In genomic region chr10:33052915-33053810, GRCh38 we compare ENCODE assay signal across 17 cellular contexts.
"Had no signal": no experiment of that assay in that cellular context is flagged by ENCODE, and none has a peak within 500 bp of the region (broad histone marks: within the 10 kb centered on the region; RNA-seq: fewer than 3 reads in every experiment).

No MANE protein-coding gene starts in this region.

- H3K27me3 ChIP-seq: cardiac muscle cell, gastrocnemius medialis, thyroid gland had no signal

- H3K4me1 Mint-ChIP-seq: activated CD4-positive, alpha-beta T cell treated with anti-CD3 and anti-CD28 coated beads, Interleukin-2, amount 10 ng/mL, durations not matched to agents 24 days and 14 days; stimulated activated naive B cell treated with anti-CD40 and anti-IgM and Interleukin-4, amounts not matched to agents 10 μg/mL and 1 μg/mL and 100 μg/mL, for 72 hours had no signal

- H3K27me3 Mint-ChIP-seq: memory B cell had no signal

- H3K9me3 ChIP-seq: gastrocnemius medialis, mucosa of descending colon, thyroid gland had no signal

- H3K4me3 ChIP-seq: cardiac muscle cell, gastrocnemius medialis, mucosa of descending colon, thyroid gland had no signal

- H3K4me3 Mint-ChIP-seq: activated CD4-positive, alpha-beta T cell treated with anti-CD3 and anti-CD28 coated beads, Interleukin-2, amount 10 ng/mL, durations not matched to agents 24 days and 14 days; activated naive CD8-positive, alpha-beta T cell; memory B cell; naive B cell; neural crest cell; stimulated activated naive B cell treated with anti-CD40 and anti-IgM and Interleukin-4, amounts not matched to agents 10 μg/mL and 1 μg/mL and 100 μg/mL, for 72 hours had no signal

- H3K9me3 Mint-ChIP-seq: memory B cell; naive B cell; stimulated activated naive B cell treated with anti-CD40 and anti-IgM and Interleukin-4, amounts not matched to agents 10 μg/mL and 1 μg/mL and 100 μg/mL, for 72 hours had no signal

- DNase-seq: activated CD4-positive, alpha-beta T cell treated with anti-CD3 and anti-CD28 coated beads, Interleukin-2, amount 10 ng/mL, durations not matched to agents 24 days and 14 days; activated CD8-positive, alpha-beta memory T cell treated with anti-CD3 and anti-CD28 coated beads for 24 hours; activated CD8-positive, alpha-beta memory T cell treated with anti-CD3 and anti-CD28 coated beads, Interleukin-2, amount 50 U/mL, for 48 hours; amygdala; gastrocnemius medialis; head of caudate nucleus; kidney glomerular epithelial cell; mucosa of descending colon; naive B cell; stimulated activated naive B cell treated with anti-CD40 and anti-IgM and Interleukin-4, amounts not matched to agents 10 μg/mL and 1 μg/mL and 100 μg/mL, for 72 hours; T1000; thyroid gland had no signal

- H3K27ac Mint-ChIP-seq: activated CD4-positive, alpha-beta T cell treated with anti-CD3 and anti-CD28 coated beads, Interleukin-2, amount 10 ng/mL, durations not matched to agents 24 days and 14 days; activated naive CD8-positive, alpha-beta T cell; memory B cell; naive B cell; progenitor cell of endocrine pancreas; stimulated activated naive B cell treated with anti-CD40 and anti-IgM and Interleukin-4, amounts not matched to agents 10 μg/mL and 1 μg/mL and 100 μg/mL, for 72 hours had no signal

- ATAC-seq: gastrocnemius medialis; mucosa of descending colon; stimulated activated naive B cell treated with anti-CD40 and anti-IgM and Interleukin-4, amounts not matched to agents 10 μg/mL and 1 μg/mL and 100 μg/mL, for 72 hours had no signal

- H3K27ac ChIP-seq: cardiac muscle cell, gastrocnemius medialis, thyroid gland had no signal

- H3K4me1 ChIP-seq: gastrocnemius medialis, thyroid gland had no signal

- H3K36me3 ChIP-seq: cardiac muscle cell, gastrocnemius medialis, thyroid gland had no signal

- H3K36me3 Mint-ChIP-seq: activated naive CD8-positive, alpha-beta T cell; memory B cell; naive B cell; stimulated activated naive B cell treated with anti-CD40 and anti-IgM and Interleukin-4, amounts not matched to agents 10 μg/mL and 1 μg/mL and 100 μg/mL, for 72 hours had no signal
